In the genomic region with DNA sequence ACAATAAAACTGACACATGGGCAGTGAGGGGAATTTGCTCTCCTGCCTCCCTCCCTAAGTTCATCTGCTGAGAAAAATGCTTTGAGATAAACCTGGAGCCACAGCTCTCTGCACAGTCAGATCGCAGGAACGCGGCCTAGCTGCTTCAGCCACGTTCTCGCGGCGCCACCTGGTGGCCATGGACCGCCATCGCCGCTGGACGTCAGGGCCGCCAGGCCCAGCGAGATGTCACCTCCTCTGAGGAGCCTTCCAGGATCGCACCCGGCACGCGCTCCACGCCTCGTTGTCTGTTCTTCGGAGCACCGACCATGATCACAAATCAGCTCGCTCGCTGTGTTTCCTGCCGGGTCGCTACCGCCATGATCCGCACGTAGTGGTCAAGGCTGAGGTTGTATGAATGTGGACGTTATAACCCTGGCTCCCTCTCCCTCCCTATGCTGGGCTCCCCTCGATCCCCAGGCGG, we compare ENCODE assay signal across 1 cellular context.
TF ChIP-seq lines count a peak whose summit lies in the region.

No MANE protein-coding gene starts in this region.

TF ChIP-seq in K562, 482 proteins besides CTCF, POLR2A, EP300 and RAD21 (continues in another document):
- peak; percentile 92 for TF ChIP-seq ZNF436 (CRISPR knock-in tag; IDR thresholded peaks at IDR 0.05)
- TF ChIP-seq, protein P1, sequence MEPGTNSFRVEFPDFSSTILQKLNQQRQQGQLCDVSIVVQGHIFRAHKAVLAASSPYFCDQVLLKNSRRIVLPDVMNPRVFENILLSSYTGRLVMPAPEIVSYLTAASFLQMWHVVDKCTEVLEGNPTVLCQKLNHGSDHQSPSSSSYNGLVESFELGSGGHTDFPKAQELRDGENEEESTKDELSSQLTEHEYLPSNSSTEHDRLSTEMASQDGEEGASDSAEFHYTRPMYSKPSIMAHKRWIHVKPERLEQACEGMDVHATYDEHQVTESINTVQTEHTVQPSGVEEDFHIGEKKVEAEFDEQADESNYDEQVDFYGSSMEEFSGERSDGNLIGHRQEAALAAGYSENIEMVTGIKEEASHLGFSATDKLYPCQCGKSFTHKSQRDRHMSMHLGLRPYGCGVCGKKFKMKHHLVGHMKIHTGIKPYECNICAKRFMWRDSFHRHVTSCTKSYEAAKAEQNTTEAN (CRISPR knock-in tag; IDR thresholded peaks at IDR 0.05), result no peak
- TF ChIP-seq TARDBP (IDR thresholded peaks at IDR 0.05), result no peak
- TF ChIP-seq, protein P2, sequence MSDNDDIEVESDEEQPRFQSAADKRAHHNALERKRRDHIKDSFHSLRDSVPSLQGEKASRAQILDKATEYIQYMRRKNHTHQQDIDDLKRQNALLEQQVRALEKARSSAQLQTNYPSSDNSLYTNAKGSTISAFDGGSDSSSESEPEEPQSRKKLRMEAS (CRISPR knock-in tag; IDR thresholded peaks at IDR 0.05), result no peak
- TF ChIP-seq GTF3C2 (IDR thresholded peaks at IDR 0.05; ENCODE audit: borderline replicate concordance, extremely low read depth, insufficient read length), result peak; percentile 63
- TF ChIP-seq MAFG (tag; conservative IDR thresholded peaks at IDR 0.05), result no peak
- TF ChIP-seq RCOR1 (IDR thresholded peaks at IDR 0.05; ENCODE audit: borderline replicate concordance in 1 of 2, low read depth in 2 of 2, low read length in 2 of 2), result peak in 1 of 2 experiments; percentile 61; a peak in 2 of 4 replicates
- TF ChIP-seq NRF1 (conservative IDR thresholded peaks at IDR 0.05 in 1 of 2, IDR thresholded peaks at IDR 0.05 in 1 of 2), result no peak
- no peak for TF ChIP-seq LARP7 (IDR thresholded peaks at IDR 0.05)
- no peak for TF ChIP-seq ATF1 (CRISPR knock-in tag; IDR thresholded peaks at IDR 0.05)
- 0 out of 2 replicates have a peak, but pooled peaks have one; percentile 10 for TF ChIP-seq ATF1 (tag; IDR thresholded peaks at IDR 0.05)
- no peak for TF ChIP-seq ZNF311 (CRISPR knock-in tag; IDR thresholded peaks at IDR 0.05)
- TF ChIP-seq, protein P3, sequence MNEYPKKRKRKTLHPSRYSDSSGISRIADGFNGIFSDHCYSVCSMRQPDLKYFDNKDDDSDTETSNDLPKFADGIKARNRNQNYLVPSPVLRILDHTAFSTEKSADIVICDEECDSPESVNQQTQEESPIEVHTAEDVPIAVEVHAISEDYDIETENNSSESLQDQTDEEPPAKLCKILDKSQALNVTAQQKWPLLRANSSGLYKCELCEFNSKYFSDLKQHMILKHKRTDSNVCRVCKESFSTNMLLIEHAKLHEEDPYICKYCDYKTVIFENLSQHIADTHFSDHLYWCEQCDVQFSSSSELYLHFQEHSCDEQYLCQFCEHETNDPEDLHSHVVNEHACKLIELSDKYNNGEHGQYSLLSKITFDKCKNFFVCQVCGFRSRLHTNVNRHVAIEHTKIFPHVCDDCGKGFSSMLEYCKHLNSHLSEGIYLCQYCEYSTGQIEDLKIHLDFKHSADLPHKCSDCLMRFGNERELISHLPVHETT (CRISPR knock-in tag; conservative IDR thresholded peaks at IDR 0.05 in 1 of 2, IDR thresholded peaks at IDR 0.05 in 1 of 2), result no peak
- no peak for TF ChIP-seq CCAR2 (IDR thresholded peaks at IDR 0.05; ENCODE audit: low read depth, low read length)
- no peak for TF ChIP-seq MGA (IDR thresholded peaks at IDR 0.05)
- TF ChIP-seq BACH1 (tag; IDR thresholded peaks at IDR 0.05), result no peak
- no peak for TF ChIP-seq CBFB (CRISPR knock-in tag; IDR thresholded peaks at IDR 0.05)
- no peak for TF ChIP-seq ZNF143 (CRISPR knock-in tag; IDR thresholded peaks at IDR 0.05)
- TF ChIP-seq CREM (IDR thresholded peaks at IDR 0.05; ENCODE audit: low read depth), result no peak
- no peak for TF ChIP-seq ZBTB26 (CRISPR knock-in tag; IDR thresholded peaks at IDR 0.05)
- TF ChIP-seq EGR1 (conservative IDR thresholded peaks at IDR 0.05), result no peak
- TF ChIP-seq MYC (IDR thresholded peaks at IDR 0.05; ENCODE audit: low read depth, low read length), result 0 out of 2 replicates have a peak, but pooled peaks have one; percentile 15
- no peak for TF ChIP-seq MYC (CRISPR knock-in tag; IDR thresholded peaks at IDR 0.05; ENCODE audit: borderline replicate concordance, low read depth)
- TF ChIP-seq HDAC3 (IDR thresholded peaks at IDR 0.05; ENCODE audit: borderline replicate concordance, partially characterized antibody), result no peak
- TF ChIP-seq ZNF347 (CRISPR knock-in tag; IDR thresholded peaks at IDR 0.05; ENCODE audit: low read depth), result no peak
- no peak for TF ChIP-seq SIN3A (IDR thresholded peaks at IDR 0.05; ENCODE audit: borderline replicate concordance in 2 of 2, control insufficient read depth in 1 of 2, low read depth in 2 of 2, low read length in 2 of 2)
- peak; percentile 33; the same call in 1 of the 2 replicates for TF ChIP-seq DEAF1 (CRISPR knock-in tag; IDR thresholded peaks at IDR 0.05)
- no peak for TF ChIP-seq CHCHD3 (CRISPR knock-in tag; IDR thresholded peaks at IDR 0.05)
- TF ChIP-seq CEBPB (tag; IDR thresholded peaks at IDR 0.05), result no peak
- TF ChIP-seq TAF1 (IDR thresholded peaks at IDR 0.05; ENCODE audit: control insufficient read depth, extremely low read depth, insufficient read depth, low read length, severe bottlenecking), result no peak
- no peak for TF ChIP-seq ILF3 (IDR thresholded peaks at IDR 0.05; ENCODE audit: borderline replicate concordance)
- peak; percentile 79; the same call in 1 of the 2 replicates for TF ChIP-seq ZBTB33 (CRISPR knock-in tag; IDR thresholded peaks at IDR 0.05)
